33 cellular contexts compared by ENCODE assay signal in the genomic region with DNA sequence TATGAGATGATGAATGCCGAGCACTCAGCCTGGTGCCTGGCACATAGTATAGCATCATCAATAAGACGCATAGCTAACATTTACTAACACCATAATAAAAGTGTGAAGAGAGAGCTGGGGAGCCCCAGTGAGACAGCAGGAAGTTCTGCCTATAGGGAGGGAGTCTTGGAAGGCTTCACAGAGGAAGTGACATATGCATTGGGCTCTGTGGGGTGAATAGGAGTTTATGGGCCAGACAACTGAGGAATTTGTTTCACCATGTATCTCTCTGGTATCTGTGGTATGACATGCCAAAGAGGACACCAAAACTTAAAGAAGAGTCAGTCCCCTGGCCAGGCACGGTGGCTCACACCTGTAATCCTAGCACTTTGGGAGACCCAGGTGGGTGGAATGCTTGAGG.
"Had no signal": no experiment of that assay in that cellular context is flagged by ENCODE, and none has a peak within 500 bp of the region (broad histone marks: within the 10 kb centered on the region; RNA-seq: fewer than 3 reads in every experiment).

No MANE protein-coding gene starts in this region.

- H3K4me1 ChIP-seq: adrenal gland, body of pancreas, breast epithelium had no signal

- FAIRE-seq: astrocyte, colon had no signal

- ATAC-seq: activated CD8-positive, alpha-beta T cell treated with anti-CD3 and anti-CD28 coated beads for 36 hours; activated naive CD4-positive, alpha-beta T cell treated with anti-CD3 and anti-CD28 coated beads, Interleukin-2, amount 50 U/mL, for 72 hours; activated T-cell treated with anti-CD3 and anti-CD28 coated beads, Interleukin-2, amount 50 U/mL, for 4 hours; activated T-cell treated with anti-CD3 and anti-CD28 coated beads, Interleukin-2, amount 50 U/mL, for 72 hours; activated T-helper 17 cell treated with anti-CD3 and anti-CD28 coated beads, Interleukin-2, amount 50 U/mL, for 72 hours; body of pancreas had no signal

- H3K9me3 ChIP-seq: adrenal gland, body of pancreas, breast epithelium had no signal

- H3K36me3 ChIP-seq: brain microvascular endothelial cell, breast epithelium had no signal

- H3K4me3 ChIP-seq: adrenal gland, body of pancreas, breast epithelium had no signal

- H3K27me3 ChIP-seq: adrenal gland, body of pancreas, brain microvascular endothelial cell, breast epithelium had no signal

- DNase-seq: activated B cell treated with CpG ODN at 0.5 μM for 24 hours; activated CD4-positive, alpha-beta memory T cell treated with anti-CD3 and anti-CD28 coated beads for 36 hours; activated CD4-positive, alpha-beta T cell treated with anti-CD3 and anti-CD28 coated beads for 4 hours; activated CD4-positive, alpha-beta T cell treated with anti-CD3 and anti-CD28 coated beads, Interleukin-2, amount 10 ng/mL, durations not matched to agents 24 days and 14 days; activated CD4-positive, alpha-beta T cell treated with anti-CD3 and anti-CD28 coated beads, Interleukin-2, amount 50 U/mL, for 1 hour; activated CD4-positive, alpha-beta T cell treated with anti-CD3 and anti-CD28 coated beads, Interleukin-2, amount 50 U/mL, for 4 hours; activated CD4-positive, CD25-positive, alpha-beta regulatory T cell treated with anti-CD3 and anti-CD28 coated beads, Interleukin-2, amount 50 U/mL, for 72 hours; activated CD8-positive, alpha-beta memory T cell treated with anti-CD3 and anti-CD28 coated beads, Interleukin-2, amount 50 U/mL, for 4 hours; activated CD8-positive, alpha-beta T cell treated with anti-CD3 and anti-CD28 coated beads for 36 hours; activated effector memory CD4-positive, alpha-beta T cell treated with anti-CD3 and anti-CD28 coated beads, Interleukin-2, amount 50 U/mL, for 16 hours; activated gamma-delta T cell treated with Interleukin-2 at 50 U/mL for 16 hours; activated naive CD4-positive, alpha-beta T cell; activated naive CD4-positive, alpha-beta T cell treated with anti-CD3 and anti-CD28 coated beads for 36 hours; activated naive CD4-positive, alpha-beta T cell treated with anti-CD3 and anti-CD28 coated beads, Interleukin-2, amount 50 U/mL, for 16 hours; activated naive CD8-positive, alpha-beta T cell treated with anti-CD3 and anti-CD28 coated beads for 36 hours; activated T-cell treated with anti-CD3 and anti-CD28 coated beads for 4 hours; activated T-cell treated with anti-CD3 and anti-CD28 coated beads, Interleukin-2, amount 50 U/mL, for 1 hour; activated T-cell treated with anti-CD3 and anti-CD28 coated beads, Interleukin-2, amount 50 U/mL, for 4 hours; activated T-cell treated with anti-CD3 and anti-CD28 coated beads, Interleukin-2, amount 50 U/mL, for 72 hours; adrenal gland; amniotic stem cell; aorta; body of pancreas; brain microvascular endothelial cell; central memory CD4-positive, alpha-beta T cell; T-helper 2 cell; T-helper 9 cell had no signal

- H3K27ac ChIP-seq: adrenal gland, body of pancreas, brain microvascular endothelial cell, breast epithelium, VCaP had no signal
